Comparison of ENCODE assay signal across 19 cellular contexts in the genomic region with DNA sequence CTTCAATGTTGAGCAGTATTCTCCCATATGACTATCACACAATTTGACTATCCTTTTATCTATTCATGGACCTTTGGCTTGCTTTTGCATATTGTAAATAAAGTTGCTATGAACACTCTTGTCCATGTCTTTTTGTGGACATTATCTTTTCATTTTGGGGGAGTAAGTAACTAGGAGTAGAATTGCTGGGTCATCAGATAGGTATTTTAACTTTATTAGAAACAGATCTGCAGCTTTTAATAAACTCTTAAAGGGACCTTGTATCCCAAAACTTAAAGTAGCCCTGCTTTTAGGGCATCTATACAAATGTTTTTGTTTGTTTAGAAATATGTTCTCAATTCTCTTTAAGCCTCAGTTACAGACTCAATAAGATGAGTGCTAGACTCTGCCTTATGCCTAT.
DNase-seq lines count a peak whose midpoint lies in the region; ATAC-seq, FAIRE-seq and TF ChIP-seq lines count a peak whose summit lies in the region.
"Had no signal": no experiment of that assay in that cellular context is flagged by ENCODE, and none has a peak within 500 bp of the region (broad histone marks: within the 10 kb centered on the region; RNA-seq: fewer than 3 reads in every experiment).

No MANE protein-coding gene starts in this region.

- no peaks in the 10 kb centered on the region for H3K36me3 Mint-ChIP-seq in natural killer cell

- TF ChIP-seq EP300 in A549 (IDR thresholded peaks at IDR 0.05): no peak

- TF ChIP-seq CTCF in A549 (IDR thresholded peaks at IDR 0.05) (no peak), natural killer cell (IDR thresholded peaks at IDR 0.05) (no peak)

- no peak overlapping the region for H3K9ac ChIP-seq in GM23248

- DNase-seq in A549 (ENCODE audit: low read depth in 1 of 2, low spot score in 1 of 2) (no peak), GM23248 (peak; percentile 17), mucosa of gallbladder (ENCODE audit: low spot score) (no peak), natural killer cell (no peak)
- DNase-seq: 8988T; ACHN; C1 segment of cervical spinal cord; Calu3; CD4-positive, alpha-beta T cell; DMS 273 treated with DMSO at 0.1 percent for 48 hours; HCEC 1CT had no signal

- H3K4me1 Mint-ChIP-seq in natural killer cell: no peaks in the 10 kb centered on the region
- H3K4me1 Mint-ChIP-seq: B cell had no signal

- H3K27me3 ChIP-seq in GM23248 (replicated peaks; ENCODE audit: insufficient read depth): no peaks in the 10 kb centered on the region

- H3K9me2 ChIP-seq in GM23248 (ENCODE audit: insufficient read depth): no peaks in the 10 kb centered on the region

- no peaks in the 10 kb centered on the region for H3K79me2 ChIP-seq in GM23248 (ENCODE audit: insufficient read depth)

- in situ Hi-C loops in GM23248 (cut with MboI): no loop called here

- ATAC-seq in A549 (no peak), SK-N-SH treated with all-trans-retinoic acid at 6 μM for 48 hours (peak; percentile 65), HG03097 (IDR thresholded peaks at IDR 0.05; ENCODE audit: low FRiP score, unreplicated experiment) (no peak), GM18867 (IDR thresholded peaks at IDR 0.05; ENCODE audit: unreplicated experiment) (no peak), natural killer cell (no peak)

- peaks cover 0 to 5% of the 10 kb centered on the region in 2 donors for H3K27me3 Mint-ChIP-seq in natural killer cell (ENCODE audit: low read depth in 2 of 2)

- no peak overlapping the region for H3K27ac Mint-ChIP-seq in natural killer cell
- H3K27ac Mint-ChIP-seq: B cell; CD4-positive, alpha-beta T cell had no signal

- H3K4me2 ChIP-seq in A549 (no peak overlapping the region), GM23248 (ENCODE audit: unreplicated experiment) (peak overlapping the region; percentile 5)

- intact Hi-C loops in natural killer cell (cut with micrococcal nuclease): no loop called here

- no peak for TF ChIP-seq POLR2A in A549 (IDR thresholded peaks at IDR 0.05; ENCODE audit: low read length)

- no peak overlapping the region for H3K4me3 Mint-ChIP-seq in natural killer cell
- H3K4me3 Mint-ChIP-seq: B cell; CD4-positive, alpha-beta T cell had no signal

- H4K20me1 ChIP-seq in GM23248 (ENCODE audit: insufficient read depth): no peaks in the 10 kb centered on the region

- no peaks in the 10 kb centered on the region for H3K9me3 Mint-ChIP-seq in natural killer cell

- FAIRE-seq in A549 (lab: Jason Lieb, UNC): no peak
- peak; percentile 61 for FAIRE-seq in islet of Langerhans (lab: Jason Lieb, UNC)
- FAIRE-seq: GM12891, GM19239 had no signal

- H3K4me3 ChIP-seq in A549 (no peak overlapping the region), GM23248 (no peak overlapping the region)

- CTCF ChIA-PET in A549 (lab: Yijun Ruan, JAX): no interaction called here

- peaks cover 11% of the 10 kb centered on the region for H3F3A ChIP-seq in GM23248 (ENCODE audit: insufficient read depth)

- no peak for TF ChIP-seq RAD21 in A549 (conservative IDR thresholded peaks at IDR 0.05 in 1 of 2, IDR thresholded peaks at IDR 0.05 in 1 of 2)

- POLR2A ChIA-PET in A549 (lab: Yijun Ruan, JAX): no interaction called here

- H3K9me3 ChIP-seq in A549 (no peaks in the 10 kb centered on the region), GM23248 (ENCODE audit: low read depth) (no peaks in the 10 kb centered on the region)

- H3K27ac ChIP-seq in A549: no peak overlapping the region
- H3K27ac ChIP-seq in GM23248: no peak overlapping the region
- H3K27ac ChIP-seq: HL-60 had no signal

- no peak overlapping the region; the same call in 1 of the 2 replicates for H2AFZ ChIP-seq in GM23248

- H3K36me3 ChIP-seq in GM23248 (ENCODE audit: low read depth): no peaks in the 10 kb centered on the region

- H3K4me1 ChIP-seq in A549 (peaks cover 6% of the 10 kb centered on the region; the same call in 1 of the 3 replicates), GM23248 (ENCODE audit: insufficient read depth) (peaks cover 21% of the 10 kb centered on the region)

TF ChIP-seq in A549, 52 proteins besides CTCF, POLR2A, EP300 and RAD21:
- TF ChIP-seq CBX2 (IDR thresholded peaks at IDR 0.05; ENCODE audit: borderline replicate concordance, low read depth) (no peak), HOXB5 (CRISPR knock-in tag; IDR thresholded peaks at IDR 0.05) (no peak), HEYL (CRISPR knock-in tag; IDR thresholded peaks at IDR 0.05) (no peak), SMC3 (IDR thresholded peaks at IDR 0.05) (no peak), RNF2 (IDR thresholded peaks at IDR 0.05; ENCODE audit: borderline replicate concordance, low read depth) (no peak), MAFK (IDR thresholded peaks at IDR 0.05; ENCODE audit: partially characterized antibody) (peak; percentile 21)
- TF ChIP-seq, protein P1, sequence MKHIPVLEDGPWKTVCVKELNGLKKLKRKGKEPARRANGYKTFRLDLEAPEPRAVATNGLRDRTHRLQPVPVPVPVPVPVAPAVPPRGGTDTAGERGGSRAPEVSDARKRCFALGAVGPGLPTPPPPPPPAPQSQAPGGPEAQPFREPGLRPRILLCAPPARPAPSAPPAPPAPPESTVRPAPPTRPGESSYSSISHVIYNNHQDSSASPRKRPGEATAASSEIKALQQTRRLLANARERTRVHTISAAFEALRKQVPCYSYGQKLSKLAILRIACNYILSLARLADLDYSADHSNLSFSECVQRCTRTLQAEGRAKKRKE (CRISPR knock-in tag; IDR thresholded peaks at IDR 0.05; ENCODE audit: low read depth): no peak

TF ChIP-seq in SK-N-SH treated with all-trans-retinoic acid at 6 μM for 48 hours, 23 proteins besides CTCF, POLR2A, EP300 and RAD21 (continues in another document):
- TF ChIP-seq ZFP3 (CRISPR knock-in tag; IDR thresholded peaks at IDR 0.05) (no peak), ZNF8 (CRISPR knock-in tag; IDR thresholded peaks at IDR 0.05) (no peak), SNAI2 (CRISPR knock-in tag; IDR thresholded peaks at IDR 0.05) (no peak), OSR1 (CRISPR knock-in tag; IDR thresholded peaks at IDR 0.05) (no peak), ZC3H10 (CRISPR knock-in tag; IDR thresholded peaks at IDR 0.05) (no peak), TCF4 (CRISPR knock-in tag; IDR thresholded peaks at IDR 0.05; ENCODE audit: borderline replicate concordance) (no peak), PPARA (CRISPR knock-in tag; IDR thresholded peaks at IDR 0.05; ENCODE audit: borderline replicate concordance) (no peak), RARB (CRISPR knock-in tag; IDR thresholded peaks at IDR 0.05) (no peak), TOX (CRISPR knock-in tag; IDR thresholded peaks at IDR 0.05; ENCODE audit: borderline replicate concordance) (no peak)
- TF ChIP-seq, protein P2, sequence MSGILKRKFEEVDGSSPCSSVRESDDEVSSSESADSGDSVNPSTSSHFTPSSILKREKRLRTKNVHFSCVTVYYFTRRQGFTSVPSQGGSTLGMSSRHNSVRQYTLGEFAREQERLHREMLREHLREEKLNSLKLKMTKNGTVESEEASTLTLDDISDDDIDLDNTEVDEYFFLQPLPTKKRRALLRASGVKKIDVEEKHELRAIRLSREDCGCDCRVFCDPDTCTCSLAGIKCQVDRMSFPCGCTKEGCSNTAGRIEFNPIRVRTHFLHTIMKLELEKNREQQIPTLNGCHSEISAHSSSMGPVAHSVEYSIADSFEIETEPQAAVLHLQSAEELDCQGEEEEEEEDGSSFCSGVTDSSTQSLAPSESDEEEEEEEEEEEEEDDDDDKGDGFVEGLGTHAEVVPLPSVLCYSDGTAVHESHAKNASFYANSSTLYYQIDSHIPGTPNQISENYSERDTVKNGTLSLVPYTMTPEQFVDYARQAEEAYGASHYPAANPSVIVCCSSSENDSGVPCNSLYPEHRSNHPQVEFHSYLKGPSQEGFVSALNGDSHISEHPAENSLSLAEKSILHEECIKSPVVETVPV (CRISPR knock-in tag; IDR thresholded peaks at IDR 0.05): no peak
- TF ChIP-seq, protein P3, sequence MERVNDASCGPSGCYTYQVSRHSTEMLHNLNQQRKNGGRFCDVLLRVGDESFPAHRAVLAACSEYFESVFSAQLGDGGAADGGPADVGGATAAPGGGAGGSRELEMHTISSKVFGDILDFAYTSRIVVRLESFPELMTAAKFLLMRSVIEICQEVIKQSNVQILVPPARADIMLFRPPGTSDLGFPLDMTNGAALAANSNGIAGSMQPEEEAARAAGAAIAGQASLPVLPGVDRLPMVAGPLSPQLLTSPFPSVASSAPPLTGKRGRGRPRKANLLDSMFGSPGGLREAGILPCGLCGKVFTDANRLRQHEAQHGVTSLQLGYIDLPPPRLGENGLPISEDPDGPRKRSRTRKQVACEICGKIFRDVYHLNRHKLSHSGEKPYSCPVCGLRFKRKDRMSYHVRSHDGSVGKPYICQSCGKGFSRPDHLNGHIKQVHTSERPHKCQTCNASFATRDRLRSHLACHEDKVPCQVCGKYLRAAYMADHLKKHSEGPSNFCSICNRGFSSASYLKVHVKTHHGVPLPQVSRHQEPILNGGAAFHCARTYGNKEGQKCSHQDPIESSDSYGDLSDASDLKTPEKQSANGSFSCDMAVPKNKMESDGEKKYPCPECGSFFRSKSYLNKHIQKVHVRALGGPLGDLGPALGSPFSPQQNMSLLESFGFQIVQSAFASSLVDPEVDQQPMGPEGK (CRISPR knock-in tag; IDR thresholded peaks at IDR 0.05; ENCODE audit: borderline replicate concordance): no peak
- TF ChIP-seq, protein P4, sequence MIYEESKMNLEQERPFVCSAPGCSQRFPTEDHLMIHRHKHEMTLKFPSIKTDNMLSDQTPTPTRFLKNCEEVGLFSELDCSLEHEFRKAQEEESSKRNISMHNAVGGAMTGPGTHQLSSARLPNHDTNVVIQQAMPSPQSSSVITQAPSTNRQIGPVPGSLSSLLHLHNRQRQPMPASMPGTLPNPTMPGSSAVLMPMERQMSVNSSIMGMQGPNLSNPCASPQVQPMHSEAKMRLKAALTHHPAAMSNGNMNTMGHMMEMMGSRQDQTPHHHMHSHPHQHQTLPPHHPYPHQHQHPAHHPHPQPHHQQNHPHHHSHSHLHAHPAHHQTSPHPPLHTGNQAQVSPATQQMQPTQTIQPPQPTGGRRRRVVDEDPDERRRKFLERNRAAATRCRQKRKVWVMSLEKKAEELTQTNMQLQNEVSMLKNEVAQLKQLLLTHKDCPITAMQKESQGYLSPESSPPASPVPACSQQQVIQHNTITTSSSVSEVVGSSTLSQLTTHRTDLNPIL (CRISPR knock-in tag; IDR thresholded peaks at IDR 0.05; ENCODE audit: low read depth): no peak
- TF ChIP-seq, protein P5, sequence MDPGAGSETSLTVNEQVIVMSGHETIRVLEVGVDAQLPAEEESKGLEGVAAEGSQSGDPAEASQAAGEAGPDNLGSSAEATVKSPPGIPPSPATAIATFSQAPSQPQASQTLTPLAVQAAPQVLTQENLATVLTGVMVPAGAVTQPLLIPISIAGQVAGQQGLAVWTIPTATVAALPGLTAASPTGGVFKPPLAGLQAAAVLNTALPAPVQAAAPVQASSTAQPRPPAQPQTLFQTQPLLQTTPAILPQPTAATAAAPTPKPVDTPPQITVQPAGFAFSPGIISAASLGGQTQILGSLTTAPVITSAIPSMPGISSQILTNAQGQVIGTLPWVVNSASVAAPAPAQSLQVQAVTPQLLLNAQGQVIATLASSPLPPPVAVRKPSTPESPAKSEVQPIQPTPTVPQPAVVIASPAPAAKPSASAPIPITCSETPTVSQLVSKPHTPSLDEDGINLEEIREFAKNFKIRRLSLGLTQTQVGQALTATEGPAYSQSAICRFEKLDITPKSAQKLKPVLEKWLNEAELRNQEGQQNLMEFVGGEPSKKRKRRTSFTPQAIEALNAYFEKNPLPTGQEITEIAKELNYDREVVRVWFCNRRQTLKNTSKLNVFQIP (CRISPR knock-in tag; IDR thresholded peaks at IDR 0.05; ENCODE audit: borderline replicate concordance, low read depth): no peak
